29 cellular contexts compared by ENCODE assay signal in genomic region chr13:109728061-109728460, GRCh38.
"Had no signal": no experiment of that assay in that cellular context is flagged by ENCODE, and none has a peak within 500 bp of the region (broad histone marks: within the 10 kb centered on the region; RNA-seq: fewer than 3 reads in every experiment).

No MANE protein-coding gene starts in this region.

- H3K4me3 ChIP-seq: colonic mucosa, esophagus muscularis mucosa, gastroesophageal sphincter, heart left ventricle, hepatocyte, left lung, mucosa of descending colon, pancreas, right atrium auricular region, smooth muscle cell, testis, tibial artery had no signal

- H3K36me3 Mint-ChIP-seq: mesothelial cell of epicardium; naive B cell; natural killer cell treated with Interleukin-12 subunit alpha and Interleukin-12 subunit beta and Interleukin-15 and Interleukin-18, amount 100 ng/mL, for 72 hours; stimulated activated memory B cell treated with anti-CD40 and anti-IgM and Interleukin-4, amounts not matched to agents 10 μg/mL and 1 μg/mL and 100 μg/mL, for 72 hours; type B pancreatic cell had no signal

- H3K9me3 ChIP-seq: colonic mucosa, esophagus muscularis mucosa, gastroesophageal sphincter, heart left ventricle, left lung, mucosa of descending colon, neutrophil, pancreas, right atrium auricular region, testis, tibial artery had no signal

- H3K36me3 ChIP-seq: colonic mucosa, esophagus muscularis mucosa, gastroesophageal sphincter, heart left ventricle, left lung, neutrophil, pancreas, right atrium auricular region, tibial artery had no signal

- DNase-seq: colonic mucosa; effector CD8-positive, alpha-beta T cell; foreskin keratinocyte; heart left ventricle; left cardiac atrium; left lung; mesenchymal stem cell; mucosa of descending colon; naive B cell; pancreas; stimulated activated CD4-positive, alpha-beta T cell treated with anti-CD3 and anti-CD28 coated beads, Interleukin-12 subunit alpha, Interleukin-12 subunit beta, amount 100 ng/mL, for 4 hours; stimulated activated CD4-positive, alpha-beta T cell treated with anti-CD3 and anti-CD28 coated beads, Interleukin-1b, Interleukin-23, amount 100 ng/mL, for 48 hours; stimulated activated CD4-positive, alpha-beta T cell treated with anti-CD3 and anti-CD28 coated beads, Interleukin-4, amount 100 ng/mL, for 24 hours; stimulated activated naive CD8-positive, alpha-beta T cell treated with anti-CD3 and anti-CD28 coated beads, Interleukin-15, Interleukin-2, amounts not matched to agents 100 U/mL and 50 U/mL, for 24 hours; substantia nigra; testis; tibial artery had no signal

- H3K4me1 ChIP-seq: colonic mucosa, gastroesophageal sphincter, pancreas, right atrium auricular region, tibial artery had no signal

- H3K4me1 Mint-ChIP-seq: stimulated activated memory B cell treated with anti-CD40 and anti-IgM and Interleukin-4, amounts not matched to agents 10 μg/mL and 1 μg/mL and 100 μg/mL, for 72 hours had no signal

- H3K4me3 Mint-ChIP-seq: dendritic cell treated with granulocyte-macrophage colony-stimulating factor and Interleukin-4, amounts not matched to agents 40 ng/mL and 50 ng/mL, for 4 days; mesothelial cell of epicardium; natural killer cell treated with Interleukin-12 subunit alpha and Interleukin-12 subunit beta and Interleukin-15 and Interleukin-18, amount 100 ng/mL, for 72 hours; stimulated activated memory B cell treated with anti-CD40 and anti-IgM and Interleukin-4, amounts not matched to agents 10 μg/mL and 1 μg/mL and 100 μg/mL, for 72 hours; type B pancreatic cell had no signal

- H3K9me3 Mint-ChIP-seq: dendritic cell treated with granulocyte-macrophage colony-stimulating factor and Interleukin-4, amounts not matched to agents 40 ng/mL and 50 ng/mL, for 4 days; mesothelial cell of epicardium; stimulated activated memory B cell treated with anti-CD40 and anti-IgM and Interleukin-4, amounts not matched to agents 10 μg/mL and 1 μg/mL and 100 μg/mL, for 72 hours had no signal

- ATAC-seq: gastroesophageal sphincter; left cardiac atrium; left lung; mucosa of descending colon; natural killer cell treated with Interleukin-12 subunit alpha and Interleukin-12 subunit beta and Interleukin-15 and Interleukin-18, amount 100 ng/mL, for 72 hours; sciatic nerve; stimulated activated naive CD8-positive, alpha-beta T cell treated with anti-CD3 and anti-CD28 coated beads, Interleukin-15, Interleukin-2, amounts not matched to agents 100 U/mL and 50 U/mL, for 24 hours had no signal

- H3K27ac Mint-ChIP-seq: dendritic cell treated with granulocyte-macrophage colony-stimulating factor and Interleukin-4, amounts not matched to agents 40 ng/mL and 50 ng/mL, for 4 days; mesothelial cell of epicardium; naive B cell; natural killer cell treated with Interleukin-12 subunit alpha and Interleukin-12 subunit beta and Interleukin-15 and Interleukin-18, amount 100 ng/mL, for 72 hours; stimulated activated memory B cell treated with anti-CD40 and anti-IgM and Interleukin-4, amounts not matched to agents 10 μg/mL and 1 μg/mL and 100 μg/mL, for 72 hours; type B pancreatic cell had no signal

- H3K27ac ChIP-seq: colonic mucosa, esophagus muscularis mucosa, foreskin keratinocyte, gastroesophageal sphincter, heart left ventricle, hepatocyte, left lung, neutrophil, pancreas, right atrium auricular region, testis, tibial artery had no signal
